In genomic region chr2:36355157-36355889, GRCh38 we compare ENCODE assay signal across 1 cellular context.
TF ChIP-seq lines count a peak whose summit lies in the region.

CRIM1 (plus strand) TSS chr2:36355778; CDS start chr2:36356293, 515 bp downstream.

TF ChIP-seq in HepG2, 621 proteins besides CTCF, POLR2A, EP300 and RAD21 (continued from another document and continues in another):
- TF ChIP-seq ZNF703 (CRISPR knock-in tag; IDR thresholded peaks at IDR 0.05; ENCODE audit: borderline replicate concordance) = no peak
- TF ChIP-seq ZNF12 (CRISPR knock-in tag; IDR thresholded peaks at IDR 0.05) = 0 out of 2 replicates have a peak, but pooled peaks have one; percentile 26
- no peak for TF ChIP-seq CAMTA2 (CRISPR knock-in tag; IDR thresholded peaks at IDR 0.05; ENCODE audit: borderline replicate concordance)
- TF ChIP-seq, protein P1, sequence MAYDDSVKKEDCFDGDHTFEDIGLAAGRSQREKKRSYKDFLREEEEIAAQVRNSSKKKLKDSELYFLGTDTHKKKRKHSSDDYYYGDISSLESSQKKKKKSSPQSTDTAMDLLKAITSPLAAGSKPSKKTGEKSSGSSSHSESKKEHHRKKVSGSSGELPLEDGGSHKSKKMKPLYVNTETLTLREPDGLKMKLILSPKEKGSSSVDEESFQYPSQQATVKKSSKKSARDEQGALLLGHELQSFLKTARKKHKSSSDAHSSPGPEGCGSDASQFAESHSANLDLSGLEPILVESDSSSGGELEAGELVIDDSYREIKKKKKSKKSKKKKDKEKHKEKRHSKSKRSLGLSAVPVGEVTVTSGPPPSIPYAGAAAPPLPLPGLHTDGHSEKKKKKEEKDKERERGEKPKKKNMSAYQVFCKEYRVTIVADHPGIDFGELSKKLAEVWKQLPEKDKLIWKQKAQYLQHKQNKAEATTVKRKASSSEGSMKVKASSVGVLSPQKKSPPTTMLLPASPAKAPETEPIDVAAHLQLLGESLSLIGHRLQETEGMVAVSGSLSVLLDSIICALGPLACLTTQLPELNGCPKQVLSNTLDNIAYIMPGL (CRISPR knock-in tag; IDR thresholded peaks at IDR 0.05; ENCODE audit: borderline replicate concordance in 1 of 2, low read depth in 1 of 2) = peak; percentile 23 to 62; a peak in 2 of 4 replicates
- TF ChIP-seq, protein P2, sequence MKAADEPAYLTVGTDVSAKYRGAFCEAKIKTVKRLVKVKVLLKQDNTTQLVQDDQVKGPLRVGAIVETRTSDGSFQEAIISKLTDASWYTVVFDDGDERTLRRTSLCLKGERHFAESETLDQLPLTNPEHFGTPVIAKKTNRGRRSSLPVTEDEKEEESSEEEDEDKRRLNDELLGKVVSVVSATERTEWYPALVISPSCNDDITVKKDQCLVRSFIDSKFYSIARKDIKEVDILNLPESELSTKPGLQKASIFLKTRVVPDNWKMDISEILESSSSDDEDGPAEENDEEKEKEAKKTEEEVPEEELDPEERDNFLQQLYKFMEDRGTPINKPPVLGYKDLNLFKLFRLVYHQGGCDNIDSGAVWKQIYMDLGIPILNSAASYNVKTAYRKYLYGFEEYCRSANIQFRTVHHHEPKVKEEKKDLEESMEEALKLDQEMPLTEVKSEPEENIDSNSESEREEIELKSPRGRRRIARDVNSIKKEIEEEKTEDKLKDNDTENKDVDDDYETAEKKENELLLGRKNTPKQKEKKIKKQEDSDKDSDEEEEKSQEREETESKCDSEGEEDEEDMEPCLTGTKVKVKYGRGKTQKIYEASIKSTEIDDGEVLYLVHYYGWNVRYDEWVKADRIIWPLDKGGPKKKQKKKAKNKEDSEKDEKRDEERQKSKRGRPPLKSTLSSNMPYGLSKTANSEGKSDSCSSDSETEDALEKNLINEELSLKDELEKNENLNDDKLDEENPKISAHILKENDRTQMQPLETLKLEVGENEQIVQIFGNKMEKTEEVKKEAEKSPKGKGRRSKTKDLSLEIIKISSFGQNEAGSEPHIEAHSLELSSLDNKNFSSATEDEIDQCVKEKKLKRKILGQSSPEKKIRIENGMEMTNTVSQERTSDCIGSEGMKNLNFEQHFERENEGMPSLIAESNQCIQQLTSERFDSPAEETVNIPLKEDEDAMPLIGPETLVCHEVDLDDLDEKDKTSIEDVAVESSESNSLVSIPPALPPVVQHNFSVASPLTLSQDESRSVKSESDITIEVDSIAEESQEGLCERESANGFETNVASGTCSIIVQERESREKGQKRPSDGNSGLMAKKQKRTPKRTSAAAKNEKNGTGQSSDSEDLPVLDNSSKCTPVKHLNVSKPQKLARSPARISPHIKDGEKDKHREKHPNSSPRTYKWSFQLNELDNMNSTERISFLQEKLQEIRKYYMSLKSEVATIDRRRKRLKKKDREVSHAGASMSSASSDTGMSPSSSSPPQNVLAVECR (CRISPR knock-in tag; IDR thresholded peaks at IDR 0.05; ENCODE audit: borderline replicate concordance) = peak; percentile 72; the same call in 1 of the 2 replicates
- TF ChIP-seq ZNF605 (CRISPR knock-in tag; IDR thresholded peaks at IDR 0.05) = no peak
- TF ChIP-seq KLF9 (CRISPR knock-in tag; IDR thresholded peaks at IDR 0.05; ENCODE audit: low read depth) = no peak
- no peak for TF ChIP-seq ISX (CRISPR knock-in tag; conservative IDR thresholded peaks at IDR 0.05)
- no peak for TF ChIP-seq ARHGAP35 (CRISPR knock-in tag; IDR thresholded peaks at IDR 0.05; ENCODE audit: borderline replicate concordance)
- TF ChIP-seq, protein P3, sequence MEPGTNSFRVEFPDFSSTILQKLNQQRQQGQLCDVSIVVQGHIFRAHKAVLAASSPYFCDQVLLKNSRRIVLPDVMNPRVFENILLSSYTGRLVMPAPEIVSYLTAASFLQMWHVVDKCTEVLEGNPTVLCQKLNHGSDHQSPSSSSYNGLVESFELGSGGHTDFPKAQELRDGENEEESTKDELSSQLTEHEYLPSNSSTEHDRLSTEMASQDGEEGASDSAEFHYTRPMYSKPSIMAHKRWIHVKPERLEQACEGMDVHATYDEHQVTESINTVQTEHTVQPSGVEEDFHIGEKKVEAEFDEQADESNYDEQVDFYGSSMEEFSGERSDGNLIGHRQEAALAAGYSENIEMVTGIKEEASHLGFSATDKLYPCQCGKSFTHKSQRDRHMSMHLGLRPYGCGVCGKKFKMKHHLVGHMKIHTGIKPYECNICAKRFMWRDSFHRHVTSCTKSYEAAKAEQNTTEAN (CRISPR knock-in tag; conservative IDR thresholded peaks at IDR 0.05) = no peak; the same call in 1 of the 2 replicates
- no peak for TF ChIP-seq RNF2 (conservative IDR thresholded peaks at IDR 0.05; ENCODE audit: low read depth)
- no peak; the same call in 1 of the 2 replicates for TF ChIP-seq NKX3-1 (CRISPR knock-in tag; IDR thresholded peaks at IDR 0.05)
- TF ChIP-seq ZXDC (CRISPR knock-in tag; IDR thresholded peaks at IDR 0.05) = peak; percentile 26; the same call in 1 of the 2 replicates
- no peak for TF ChIP-seq MATR3 (CRISPR knock-in tag; IDR thresholded peaks at IDR 0.05)
- TF ChIP-seq ARNT (IDR thresholded peaks at IDR 0.05) = no peak
- TF ChIP-seq SOX5 (CRISPR knock-in tag; IDR thresholded peaks at IDR 0.05; ENCODE audit: borderline replicate concordance) = no peak
- no peak for TF ChIP-seq STAT6 (CRISPR knock-in tag; IDR thresholded peaks at IDR 0.05; ENCODE audit: borderline replicate concordance)
- TF ChIP-seq NONO (IDR thresholded peaks at IDR 0.05) = no peak
- peak; percentile 59 for TF ChIP-seq NONO (CRISPR knock-in tag; conservative IDR thresholded peaks at IDR 0.05)
- TF ChIP-seq WIZ (CRISPR knock-in tag; IDR thresholded peaks at IDR 0.05) = no peak
- TF ChIP-seq ZNF577 (CRISPR knock-in tag; IDR thresholded peaks at IDR 0.05; ENCODE audit: borderline replicate concordance, low read depth) = no peak
- TF ChIP-seq SMARCC2 (IDR thresholded peaks at IDR 0.05) = no peak
- TF ChIP-seq NBN (conservative IDR thresholded peaks at IDR 0.05) = no peak
- TF ChIP-seq TIGD3 (CRISPR knock-in tag; IDR thresholded peaks at IDR 0.05; ENCODE audit: borderline replicate concordance) = no peak
- TF ChIP-seq, protein P4, sequence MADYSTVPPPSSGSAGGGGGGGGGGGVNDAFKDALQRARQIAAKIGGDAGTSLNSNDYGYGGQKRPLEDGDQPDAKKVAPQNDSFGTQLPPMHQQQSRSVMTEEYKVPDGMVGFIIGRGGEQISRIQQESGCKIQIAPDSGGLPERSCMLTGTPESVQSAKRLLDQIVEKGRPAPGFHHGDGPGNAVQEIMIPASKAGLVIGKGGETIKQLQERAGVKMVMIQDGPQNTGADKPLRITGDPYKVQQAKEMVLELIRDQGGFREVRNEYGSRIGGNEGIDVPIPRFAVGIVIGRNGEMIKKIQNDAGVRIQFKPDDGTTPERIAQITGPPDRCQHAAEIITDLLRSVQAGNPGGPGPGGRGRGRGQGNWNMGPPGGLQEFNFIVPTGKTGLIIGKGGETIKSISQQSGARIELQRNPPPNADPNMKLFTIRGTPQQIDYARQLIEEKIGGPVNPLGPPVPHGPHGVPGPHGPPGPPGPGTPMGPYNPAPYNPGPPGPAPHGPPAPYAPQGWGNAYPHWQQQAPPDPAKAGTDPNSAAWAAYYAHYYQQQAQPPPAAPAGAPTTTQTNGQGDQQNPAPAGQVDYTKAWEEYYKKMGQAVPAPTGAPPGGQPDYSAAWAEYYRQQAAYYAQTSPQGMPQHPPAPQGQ (CRISPR knock-in tag; IDR thresholded peaks at IDR 0.05; ENCODE audit: borderline replicate concordance) = no peak
- TF ChIP-seq KDM1A (CRISPR knock-in tag; IDR thresholded peaks at IDR 0.05) = 0 out of 2 replicates have a peak, but pooled peaks have one; percentile 7
- TF ChIP-seq, protein P5, sequence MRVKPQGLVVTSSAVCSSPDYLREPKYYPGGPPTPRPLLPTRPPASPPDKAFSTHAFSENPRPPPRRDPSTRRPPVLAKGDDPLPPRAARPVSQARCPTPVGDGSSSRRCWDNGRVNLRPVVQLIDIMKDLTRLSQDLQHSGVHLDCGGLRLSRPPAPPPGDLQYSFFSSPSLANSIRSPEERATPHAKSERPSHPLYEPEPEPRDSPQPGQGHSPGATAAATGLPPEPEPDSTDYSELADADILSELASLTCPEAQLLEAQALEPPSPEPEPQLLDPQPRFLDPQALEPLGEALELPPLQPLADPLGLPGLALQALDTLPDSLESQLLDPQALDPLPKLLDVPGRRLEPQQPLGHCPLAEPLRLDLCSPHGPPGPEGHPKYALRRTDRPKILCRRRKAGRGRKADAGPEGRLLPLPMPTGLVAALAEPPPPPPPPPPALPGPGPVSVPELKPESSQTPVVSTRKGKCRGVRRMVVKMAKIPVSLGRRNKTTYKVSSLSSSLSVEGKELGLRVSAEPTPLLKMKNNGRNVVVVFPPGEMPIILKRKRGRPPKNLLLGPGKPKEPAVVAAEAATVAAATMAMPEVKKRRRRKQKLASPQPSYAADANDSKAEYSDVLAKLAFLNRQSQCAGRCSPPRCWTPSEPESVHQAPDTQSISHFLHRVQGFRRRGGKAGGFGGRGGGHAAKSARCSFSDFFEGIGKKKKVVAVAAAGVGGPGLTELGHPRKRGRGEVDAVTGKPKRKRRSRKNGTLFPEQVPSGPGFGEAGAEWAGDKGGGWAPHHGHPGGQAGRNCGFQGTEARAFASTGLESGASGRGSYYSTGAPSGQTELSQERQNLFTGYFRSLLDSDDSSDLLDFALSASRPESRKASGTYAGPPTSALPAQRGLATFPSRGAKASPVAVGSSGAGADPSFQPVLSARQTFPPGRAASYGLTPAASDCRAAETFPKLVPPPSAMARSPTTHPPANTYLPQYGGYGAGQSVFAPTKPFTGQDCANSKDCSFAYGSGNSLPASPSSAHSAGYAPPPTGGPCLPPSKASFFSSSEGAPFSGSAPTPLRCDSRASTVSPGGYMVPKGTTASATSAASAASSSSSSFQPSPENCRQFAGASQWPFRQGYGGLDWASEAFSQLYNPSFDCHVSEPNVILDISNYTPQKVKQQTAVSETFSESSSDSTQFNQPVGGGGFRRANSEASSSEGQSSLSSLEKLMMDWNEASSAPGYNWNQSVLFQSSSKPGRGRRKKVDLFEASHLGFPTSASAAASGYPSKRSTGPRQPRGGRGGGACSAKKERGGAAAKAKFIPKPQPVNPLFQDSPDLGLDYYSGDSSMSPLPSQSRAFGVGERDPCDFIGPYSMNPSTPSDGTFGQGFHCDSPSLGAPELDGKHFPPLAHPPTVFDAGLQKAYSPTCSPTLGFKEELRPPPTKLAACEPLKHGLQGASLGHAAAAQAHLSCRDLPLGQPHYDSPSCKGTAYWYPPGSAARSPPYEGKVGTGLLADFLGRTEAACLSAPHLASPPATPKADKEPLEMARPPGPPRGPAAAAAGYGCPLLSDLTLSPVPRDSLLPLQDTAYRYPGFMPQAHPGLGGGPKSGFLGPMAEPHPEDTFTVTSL (CRISPR knock-in tag; IDR thresholded peaks at IDR 0.05; ENCODE audit: borderline replicate concordance) = no peak
- no peak for TF ChIP-seq ADNP (CRISPR knock-in tag; IDR thresholded peaks at IDR 0.05)
- no peak for TF ChIP-seq JUND (CRISPR knock-in tag; IDR thresholded peaks at IDR 0.05)
- no peak for TF ChIP-seq ATF6 (CRISPR knock-in tag; conservative IDR thresholded peaks at IDR 0.05)
